Comparison of ENCODE assay signal across 15 cellular contexts in the genomic region with DNA sequence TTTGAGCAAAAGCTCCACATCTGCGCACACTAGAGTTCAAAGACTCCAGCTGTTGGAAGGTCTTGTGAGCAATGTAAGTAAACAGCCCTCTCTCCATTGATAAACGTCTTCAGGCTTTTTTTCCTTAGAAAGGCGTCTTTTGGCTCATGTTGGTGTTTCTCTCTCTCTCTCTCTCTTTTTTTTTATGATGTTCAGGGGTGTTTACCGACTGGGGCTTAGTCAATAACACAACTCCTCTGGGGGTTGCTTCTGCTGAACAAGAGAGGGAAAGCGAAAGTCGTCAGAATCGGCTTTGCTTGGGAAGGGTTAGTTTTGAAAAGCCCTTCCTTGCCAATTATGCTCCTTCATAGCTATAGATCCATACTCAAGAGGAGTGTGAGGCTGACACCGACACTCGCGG. TPM values are rescaled to one million over a fixed set of nuclear protein-coding genes. Genes with fewer than 3 reads are reported as not detected.
DNase-seq lines count a peak whose midpoint lies in the region; TF ChIP-seq lines count a peak whose summit lies in the region.
"Had no signal": no experiment of that assay in that cellular context is flagged by ENCODE, and none has a peak within 500 bp of the region (broad histone marks: within the 10 kb centered on the region; RNA-seq: fewer than 3 reads in every experiment).

No MANE protein-coding gene starts in this region.

- H3K79me2 ChIP-seq in mesendoderm (ENCODE audit: control insufficient read depth, insufficient read depth, low read length) (no peaks in the 10 kb centered on the region), PC-9 (ENCODE audit: low read depth) (no peaks in the 10 kb centered on the region)

- no peak for DNase-seq in LNCaP clone FGC (ENCODE audit: low read depth)
- DNase-seq in esophagus squamous epithelium (lab: John Stamatoyannopoulos, UW), result no peak
- DNase-seq in mesendoderm, result no peak
- DNase-seq in GM20000 (ENCODE audit: low spot score), result no peak
- no peak for DNase-seq in PC-9
- DNase-seq in AML-193 (lab: John Stamatoyannopoulos, UW), result no peak
- DNase-seq in RPMI8226, result no peak
- DNase-seq: activated T-cell treated with anti-CD3 and anti-CD28 coated beads, Interleukin-2, amount 50 U/mL, for 4 hours; effector CD4-positive, alpha-beta T cell; GDM1; left colon; NCI-H2029 treated with DMSO at 0.1 percent for 48 hours; stimulated activated CD4-positive, alpha-beta T cell treated with anti-CD3 and anti-CD28 coated beads, Interleukin-4, amount 100 ng/mL, for 1 hour had no signal

- CTCF ChIA-PET in PC-9 (lab: Charles Lee), result no interaction called here

- no TSS peak for BruUV-seq in PC-9 (replicated peaks; lab: Mats Ljungman, UMichigan)

- H3F3A ChIP-seq in PC-9 (ENCODE audit: insufficient read depth, low read depth), result no peaks in the 10 kb centered on the region

- H3K27ac ChIP-seq in esophagus squamous epithelium (peak overlapping the region; percentile 22 to 79 (median 64)), mesendoderm (ENCODE audit: low read depth, low read length) (no peak overlapping the region), subcutaneous abdominal adipose tissue (ENCODE audit: low read depth, low read length) (peak overlapping the region; percentile 48), PC-9 (no peak overlapping the region)

- no peak overlapping the region for H2BK120ac ChIP-seq in mesendoderm (ENCODE audit: low read depth, low read length)

- H2BK15ac ChIP-seq in mesendoderm (replicated peaks; ENCODE audit: low read depth), result no peak overlapping the region

- H3K56ac ChIP-seq in mesendoderm (ENCODE audit: low read length), result no peak overlapping the region

- no peaks in the 10 kb centered on the region for H3K9me2 ChIP-seq in PC-9 (ENCODE audit: insufficient read depth)

- H3K36me3 ChIP-seq in esophagus squamous epithelium (no peaks in the 10 kb centered on the region), mesendoderm (ENCODE audit: control insufficient read depth, insufficient read depth, low read length) (no peaks in the 10 kb centered on the region), subcutaneous abdominal adipose tissue (ENCODE audit: control insufficient read depth in 5 of 5, insufficient read depth in 5 of 5, low read length in 5 of 5) (no peaks in the 10 kb centered on the region), PC-9 (ENCODE audit: low read depth) (no peaks in the 10 kb centered on the region)

- WGBS in esophagus squamous epithelium, 2 donors, result 61 to 74% methylated on average over 7 to 10 of the region's 10 CpGs
- no CpG with 5 or more reads among the region's 10 CpGs for WGBS in mesendoderm (ENCODE audit: extremely low coverage, insufficient coverage, low lambda C conversion rate)

- H2AFZ ChIP-seq in PC-9, result no peak overlapping the region

- no peak overlapping the region for H2AK5ac ChIP-seq in mesendoderm (ENCODE audit: low read length)

- H3K9ac ChIP-seq in mesendoderm (ENCODE audit: low read length) (no peak overlapping the region), subcutaneous abdominal adipose tissue (ENCODE audit: low read length in 5 of 5) (peak overlapping the region in 3 of 5 donors; percentile 10 to 61 (median 37))

- intact Hi-C loops in esophagus squamous epithelium (cut with DNase I) (no loop called here), PC-9 (cut with micrococcal nuclease; ENCODE audit: unreplicated experiment) (no loop called here)

- H2BK5ac ChIP-seq in mesendoderm (ENCODE audit: low read length), result no peak overlapping the region

- H3K4ac ChIP-seq in mesendoderm (ENCODE audit: low read depth, low read length), result peak overlapping the region; percentile 19

- peaks cover 0 to 35% (median 13%) of the 10 kb centered on the region in 3 donors for H3K4me1 ChIP-seq in esophagus squamous epithelium
- no peaks in the 10 kb centered on the region for H3K4me1 ChIP-seq in mesendoderm (ENCODE audit: control insufficient read depth, low read depth, low read length)
- H3K4me1 ChIP-seq in subcutaneous abdominal adipose tissue (ENCODE audit: control insufficient read depth in 5 of 5, insufficient read depth in 5 of 5, low read length in 5 of 5), result peaks cover 3 to 21% (median 19%) of the 10 kb centered on the region in 5 donors
- no peaks in the 10 kb centered on the region for H3K4me1 ChIP-seq in PC-9 (replicated peaks; ENCODE audit: insufficient read depth)

- H3K4me2 ChIP-seq in mesendoderm (ENCODE audit: low read length) (no peak overlapping the region), PC-9 (no peak overlapping the region)

- H3K9me3 ChIP-seq in esophagus squamous epithelium (no peaks in the 10 kb centered on the region), subcutaneous abdominal adipose tissue (ENCODE audit: control insufficient read depth in 5 of 5, low read length in 5 of 5) (no peaks in the 10 kb centered on the region), PC-9 (ENCODE audit: insufficient read depth, low read depth) (no peaks in the 10 kb centered on the region)

- TF ChIP-seq CTCF in LNCaP clone FGC (IDR thresholded peaks at IDR 0.05; ENCODE audit: control insufficient read depth, extremely low read depth, insufficient read depth), result no peak
- no peak for TF ChIP-seq CTCF in esophagus squamous epithelium (IDR thresholded peaks at IDR 0.05)
- TF ChIP-seq CTCF in GM20000 (IDR thresholded peaks at IDR 0.05; ENCODE audit: extremely low read depth, missing control alignments), result no peak
- TF ChIP-seq CTCF in PC-9 (conservative IDR thresholded peaks at IDR 0.05), result no peak

- H3K23ac ChIP-seq in mesendoderm (ENCODE audit: low read length), result no peak overlapping the region

- POLR2A ChIA-PET in PC-9 (lab: Charles Lee; ENCODE audit: unreplicated experiment), result no interaction called here

- H4K20me1 ChIP-seq in PC-9 (ENCODE audit: insufficient read depth), result no peaks in the 10 kb centered on the region

- H3K18ac ChIP-seq in mesendoderm (ENCODE audit: low read length), result no peak overlapping the region

- no peak for TF ChIP-seq POLR2A in esophagus squamous epithelium (IDR thresholded peaks at IDR 0.05)

- H3K27me3 ChIP-seq in esophagus squamous epithelium (no peaks in the 10 kb centered on the region), mesendoderm (ENCODE audit: insufficient read depth, low read length, poor library complexity) (no peaks in the 10 kb centered on the region), subcutaneous abdominal adipose tissue (ENCODE audit: control insufficient read depth in 5 of 5, insufficient read depth in 4 of 5, low read length in 5 of 5) (no peaks in the 10 kb centered on the region), PC-9 (ENCODE audit: insufficient read depth, low read depth) (no peaks in the 10 kb centered on the region)

- no peak overlapping the region for H4K5ac ChIP-seq in mesendoderm (ENCODE audit: low read length)

- H3K4me3 ChIP-seq in LNCaP clone FGC (ENCODE audit: low read depth, low read length) (0 out of 2 replicates have a peak overlapping the region, but pooled peaks have one; percentile 14), esophagus squamous epithelium (peak overlapping the region in 3 of 4 donors; percentile 23 to 56 (median 25)), mesendoderm (ENCODE audit: low read length) (no peak overlapping the region), subcutaneous abdominal adipose tissue (ENCODE audit: low read depth in 1 of 5, low read length in 5 of 5) (peak overlapping the region; percentile 48 to 75 (median 64)), PC-9 (no peak overlapping the region)

- H3K79me1 ChIP-seq in mesendoderm (ENCODE audit: low read length), result no peaks in the 10 kb centered on the region

- no peak overlapping the region for H4K8ac ChIP-seq in mesendoderm (ENCODE audit: low read depth, low read length)

RNA-seq across cellular contexts. Expression of gene C1QTNF7, which starts 53.1 kb away (rescaled TPM):
- total RNA-seq in esophagus squamous epithelium, result 10 to 100 TPM in 1 of 4 donors, 1 to 10 TPM in 1, under 1 TPM in 2; 0.11 to 12.2 (median 1.5) TPM
- polyA plus RNA-seq in mesendoderm (2013, experiment 1 of 2), result not detected
- not detected for polyA plus RNA-seq in mesendoderm (2013, experiment 2 of 2)
- not detected in 2 replicates for total RNA-seq in PC-9 (2021)
- total RNA-seq: activated T-cell treated with anti-CD3 and anti-CD28 coated beads, Interleukin-2, amount 50 U/mL, for 4 hours; M059J had no signal

Comparison
In these comparisons a context has a peak if more than half of its experiments do, and no peak if none do; other contexts are left out.
1. H3K4me3 ChIP-seq: peak in LNCaP clone FGC (single experiment), esophagus squamous epithelium (3 of 4) and subcutaneous abdominal adipose tissue (5 of 5); none in mesendoderm (single experiment) and PC-9 (single experiment).
2. H3K27ac ChIP-seq: peak in esophagus squamous epithelium (4 of 4) and subcutaneous abdominal adipose tissue (single experiment); none in mesendoderm (single experiment) and PC-9 (single experiment).